ENCODE assay signal across 8 cellular contexts in the genomic region with DNA sequence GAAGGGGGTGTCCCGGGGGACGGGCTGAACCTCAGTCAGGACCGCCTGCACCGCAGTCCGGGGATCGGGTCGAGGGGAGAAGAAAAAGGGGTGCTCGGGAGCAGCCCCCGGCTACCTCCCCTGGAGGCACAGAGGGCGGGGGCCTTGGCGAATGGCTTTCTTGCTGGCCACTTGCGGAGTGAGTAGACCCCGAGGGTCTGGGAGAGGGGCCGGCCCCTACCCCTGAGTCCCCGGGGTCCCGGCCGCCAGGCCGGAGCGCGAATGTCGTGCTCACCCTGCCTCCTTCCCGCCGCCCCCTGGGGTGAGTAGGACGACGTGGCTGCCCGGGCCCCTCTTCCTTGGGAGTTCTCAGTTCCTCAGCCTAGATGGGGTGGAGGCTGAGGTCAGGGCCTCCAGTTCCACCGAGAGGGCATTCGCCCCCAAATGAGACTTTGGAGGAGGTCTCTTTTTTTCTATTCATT.
DNase-seq lines count a peak whose midpoint lies in the region; ATAC-seq and TF ChIP-seq lines count a peak whose summit lies in the region.

No MANE protein-coding gene starts in this region.

- peaks cover 50% of the 10 kb centered on the region for H3K79me2 ChIP-seq in OCI-LY7 (ENCODE audit: insufficient read depth, low read depth, low read length)

- BruUV-seq in OCI-LY7 (replicated peaks; lab: Mats Ljungman, UMichigan) = TSS peak; percentile 73

- H3K9me2 ChIP-seq in OCI-LY7 (ENCODE audit: insufficient read depth, low read length) = no peaks in the 10 kb centered on the region

- H3K27me3 ChIP-seq in endodermal cell (ENCODE audit: control insufficient read depth, insufficient read depth, low read length, poor library complexity, severe bottlenecking) (no peaks in the 10 kb centered on the region), muscle layer of duodenum (ENCODE audit: low read depth, low read length) (no peaks in the 10 kb centered on the region)

- no peak for DNase-seq in activated T-cell treated with anti-CD3 and anti-CD28 coated beads, Interleukin-2, amount 50 U/mL, for 24 hours
- no peak for DNase-seq in activated T-cell treated with anti-CD3 and anti-CD28 coated beads, Interleukin-2, amount 50 U/mL, for 48 hours
- DNase-seq in OCI-LY7 (ENCODE audit: low spot score) (no peak), endodermal cell (no peak), DMS153 treated with DMSO at 0.1 percent for 48 hours (lab: John Stamatoyannopoulos, UW; ENCODE audit: unreplicated experiment) (no peak)
- DNase-seq in stimulated activated CD4-positive, alpha-beta T cell treated with anti-CD3 and anti-CD28 coated beads, Interleukin-15, amount 100 ng/mL, for 24 hours = no peak

- intact Hi-C loops in OCI-LY7 (cut with micrococcal nuclease; ENCODE audit: unreplicated experiment) = loop anchor here (1.0 to 2.0 kb wide), 3 partner anchors 161 to 326 kb away; partner anchors contain the start of genes BTF3L4 and EPS15

- H3K27me3 Mint-ChIP-seq in activated T-cell treated with anti-CD3 and anti-CD28 coated beads, Interleukin-2, amount 50 U/mL, for 24 hours = no peaks in the 10 kb centered on the region
- H3K27me3 Mint-ChIP-seq in endodermal cell (ENCODE audit: insufficient read depth) = no peaks in the 10 kb centered on the region

- H3K4me1 ChIP-seq in OCI-LY7 (ENCODE audit: insufficient read depth, low read length, poor library complexity, severe bottlenecking) = peaks cover 52% of the 10 kb centered on the region
- H3K4me1 ChIP-seq in endodermal cell (ENCODE audit: control insufficient read depth, insufficient read depth, low read length) = peaks cover under 1% of the 10 kb centered on the region
- H3K4me1 ChIP-seq in muscle layer of duodenum (ENCODE audit: control insufficient read depth in 1 of 2, insufficient read depth in 2 of 2, low read length in 2 of 2) = peaks cover 2 to 26% of the 10 kb centered on the region in 2 donors

- H3K36me3 ChIP-seq in OCI-LY7 (ENCODE audit: insufficient read depth, low read length) (no peaks in the 10 kb centered on the region), endodermal cell (ENCODE audit: control insufficient read depth, insufficient read depth, low read length) (no peaks in the 10 kb centered on the region), muscle layer of duodenum (ENCODE audit: control insufficient read depth in 1 of 2, insufficient read depth in 2 of 2, low read length in 2 of 2) (no peaks in the 10 kb centered on the region)

- peak overlapping the region; percentile 93 for H3K27ac Mint-ChIP-seq in activated T-cell treated with anti-CD3 and anti-CD28 coated beads, Interleukin-2, amount 50 U/mL, for 24 hours
- H3K27ac Mint-ChIP-seq in endodermal cell = peak overlapping the region; percentile 57

- peak overlapping the region; percentile 84 for H3K9ac ChIP-seq in endodermal cell (ENCODE audit: extremely low read depth, low read length, poor library complexity, severe bottlenecking)

- peak overlapping the region; percentile 62 for H3K27ac ChIP-seq in OCI-LY7 (ENCODE audit: low read depth, low read length, poor library complexity, severe bottlenecking)
- H3K27ac ChIP-seq in endodermal cell (ENCODE audit: low read depth, low read length) = no peak overlapping the region
- H3K27ac ChIP-seq in muscle layer of duodenum (ENCODE audit: low read length) = peak overlapping the region; percentile 6

- WGBS in endodermal cell (ENCODE audit: insufficient coverage in 1 of 2, insufficient read length in 1 of 2), 2 experiments = 0% methylated on average over 18 to 28 of the region's 28 CpGs

- peak overlapping the region; percentile 83 for H3K4me3 ChIP-seq in OCI-LY7 (ENCODE audit: low read depth, low read length, poor library complexity, severe bottlenecking)
- peak overlapping the region; percentile 99 for H3K4me3 ChIP-seq in endodermal cell (ENCODE audit: low read length)
- peak overlapping the region; percentile 65 to 77 for H3K4me3 ChIP-seq in muscle layer of duodenum (ENCODE audit: low read depth in 1 of 2, low read length in 2 of 2)

- H4K20me1 ChIP-seq in OCI-LY7 (ENCODE audit: insufficient read depth, low read length) = peaks cover 10% of the 10 kb centered on the region; the same call in 1 of the 2 replicates

- peak overlapping the region; percentile 77 for H3K4me2 ChIP-seq in OCI-LY7 (ENCODE audit: low read length)

- peak; percentile 21 for ATAC-seq in HG02852 (IDR thresholded peaks at IDR 0.05; ENCODE audit: unreplicated experiment)

- no peak for TF ChIP-seq CTCF in OCI-LY7 (conservative IDR thresholded peaks at IDR 0.05; ENCODE audit: low read length)
- TF ChIP-seq CTCF in endodermal cell (conservative IDR thresholded peaks at IDR 0.05) = no peak

- H2AFZ ChIP-seq in OCI-LY7 (ENCODE audit: low read length) = peak overlapping the region; percentile 52; the same call in 1 of the 2 replicates

- peaks cover 57% of the 10 kb centered on the region for H3K4me1 Mint-ChIP-seq in activated T-cell treated with anti-CD3 and anti-CD28 coated beads, Interleukin-2, amount 50 U/mL, for 24 hours (ENCODE audit: low read depth)
- H3K4me1 Mint-ChIP-seq in endodermal cell = peaks cover 32% of the 10 kb centered on the region

- H3K9me3 ChIP-seq in OCI-LY7 (ENCODE audit: low read length) = no peaks in the 10 kb centered on the region
- no peaks in the 10 kb centered on the region for H3K9me3 ChIP-seq in endodermal cell (ENCODE audit: control insufficient read depth, low read length)
- H3K9me3 ChIP-seq in muscle layer of duodenum (ENCODE audit: control insufficient read depth in 1 of 2, low read length in 2 of 2) = no peaks in the 10 kb centered on the region

- POLR2A ChIA-PET in OCI-LY7 (lab: Charles Lee) = interaction anchor here (0.6 to 1.0 kb wide), 7 partner anchors 9 to 1482 kb away, joined by 3 to 12 read pairs (median 4); no protein-coding TSS in a partner anchor

- peak overlapping the region; percentile 88 for H3K4me3 Mint-ChIP-seq in activated T-cell treated with anti-CD3 and anti-CD28 coated beads, Interleukin-2, amount 50 U/mL, for 24 hours
- H3K4me3 Mint-ChIP-seq in endodermal cell = peak overlapping the region; percentile 78

- CTCF ChIA-PET in OCI-LY7 (lab: Charles Lee; ENCODE audit: unreplicated experiment) = interaction anchor here (0.7 kb wide), 1 partner anchor 37 kb away, joined by 3 read pairs; no protein-coding TSS in a partner anchor

- peaks cover 9% of the 10 kb centered on the region for H3K36me3 Mint-ChIP-seq in activated T-cell treated with anti-CD3 and anti-CD28 coated beads, Interleukin-2, amount 50 U/mL, for 24 hours (ENCODE audit: low read depth)
- H3K36me3 Mint-ChIP-seq in endodermal cell (ENCODE audit: low read depth) = no peaks in the 10 kb centered on the region

- no peaks in the 10 kb centered on the region for H3K9me3 Mint-ChIP-seq in activated T-cell treated with anti-CD3 and anti-CD28 coated beads, Interleukin-2, amount 50 U/mL, for 24 hours
- H3K9me3 Mint-ChIP-seq in endodermal cell = no peaks in the 10 kb centered on the region
